In the genomic region with DNA sequence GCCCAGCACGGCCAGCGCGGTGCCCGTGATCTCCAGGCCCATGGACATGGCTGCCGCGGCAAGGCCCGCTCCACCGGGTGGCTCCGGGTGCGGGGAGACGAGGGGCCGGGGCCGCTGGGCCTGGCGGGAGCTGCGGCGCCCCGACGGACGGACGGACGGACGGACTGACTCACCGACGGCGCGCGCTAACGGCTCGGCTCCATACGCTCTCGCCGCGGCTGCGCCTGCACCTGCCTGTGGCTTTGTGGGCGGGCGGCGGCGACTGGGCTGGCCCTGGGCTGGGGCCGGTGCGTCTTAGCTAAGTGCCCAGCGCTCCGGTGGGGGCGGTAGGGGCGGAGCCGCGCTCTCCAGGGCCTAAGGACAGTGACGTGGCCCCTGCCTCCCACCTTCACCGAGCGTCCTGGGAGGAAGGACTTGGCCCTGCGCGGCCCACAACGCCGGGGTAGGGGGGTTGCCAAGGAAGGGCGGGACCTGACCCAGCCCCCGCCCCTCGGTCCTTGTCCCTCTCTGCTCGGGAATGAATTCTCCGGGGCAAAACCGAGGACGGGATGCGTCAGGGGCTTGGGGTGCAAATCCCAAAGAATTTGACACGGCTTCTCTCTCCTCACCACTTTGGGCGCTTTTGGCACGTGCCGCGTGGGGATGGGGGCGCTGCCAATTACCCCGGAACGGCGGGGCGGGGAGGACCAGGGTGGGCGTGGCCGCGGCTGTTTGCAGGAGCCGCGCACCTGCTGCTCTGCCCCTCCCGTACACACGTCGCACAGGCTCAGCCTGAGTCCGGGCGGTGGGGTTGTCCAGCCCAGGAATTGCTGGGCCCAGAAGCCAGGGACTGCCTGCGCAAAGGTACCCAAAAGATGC, we compare ENCODE assay signal across 8 cellular contexts. TPM values are rescaled to one million over a fixed set of nuclear protein-coding genes. Genes with fewer than 3 reads are reported as not detected.
A peak's percentile ranks its signal among the peaks of the same experiment; 100 is the strongest.
DNase-seq lines count a peak whose midpoint lies in the region; ATAC-seq and TF ChIP-seq lines count a peak whose summit lies in the region.

A gene with protein sequence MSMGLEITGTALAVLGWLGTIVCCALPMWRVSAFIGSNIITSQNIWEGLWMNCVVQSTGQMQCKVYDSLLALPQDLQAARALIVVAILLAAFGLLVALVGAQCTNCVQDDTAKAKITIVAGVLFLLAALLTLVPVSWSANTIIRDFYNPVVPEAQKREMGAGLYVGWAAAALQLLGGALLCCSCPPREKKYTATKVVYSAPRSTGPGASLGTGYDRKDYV (minus strand): TSS at position 269 of the 858 bp plus-strand sequence. CDS start 221 bp downstream, at position 48.

- H3K9me3 ChIP-seq in breast epithelium (no peaks in the 10 kb centered on the region), lower lobe of right lung (no peaks in the 10 kb centered on the region), aorta (ENCODE audit: control insufficient read depth, low read length) (no peaks in the 10 kb centered on the region), gastroesophageal sphincter (no peaks in the 10 kb centered on the region)

- H3K4me1 Mint-ChIP-seq in activated CD4-positive, alpha-beta T cell treated with anti-CD3 and anti-CD28 coated beads for 36 hours: peaks cover 8% of the 10 kb centered on the region

- DNase-seq in activated CD4-positive, alpha-beta T cell treated with anti-CD3 and anti-CD28 coated beads for 36 hours: peak; percentile 41
- DNase-seq in activated CD4-positive, alpha-beta T cell treated with anti-CD3 and anti-CD28 coated beads, Interleukin-2, amount 50 U/mL, for 4 hours: no peak
- DNase-seq in NCI-H526 (lab: John Stamatoyannopoulos, UW) (peak; percentile 91 to 97), breast epithelium (ENCODE audit: low spot score in 2 of 2) (peak; percentile 85 to 94), lower lobe of right lung (peak; percentile 93), aorta (peak in 1 of 2 donors; percentile 64)

- no peaks in the 10 kb centered on the region for H3K9me3 Mint-ChIP-seq in activated CD4-positive, alpha-beta T cell treated with anti-CD3 and anti-CD28 coated beads for 36 hours (ENCODE audit: low read depth)

- H3K27me3 ChIP-seq in breast epithelium: peaks cover 0 to 21% of the 10 kb centered on the region in 2 donors
- H3K27me3 ChIP-seq in lower lobe of right lung (ENCODE audit: low read depth): peaks cover 41% of the 10 kb centered on the region
- H3K27me3 ChIP-seq in aorta (ENCODE audit: control insufficient read depth in 1 of 2, insufficient read depth in 2 of 2, low read length in 1 of 2): no peaks in the 10 kb centered on the region
- peaks cover 61% of the 10 kb centered on the region for H3K27me3 ChIP-seq in gastroesophageal sphincter

- POLR2A ChIA-PET in activated CD4-positive, alpha-beta T cell treated with anti-CD3 and anti-CD28 coated beads for 36 hours (lab: Charles Lee): interaction anchor here (0.5 kb wide), 1 partner anchor 97 kb away, joined by 3 read pairs; no protein-coding TSS in a partner anchor

- H3K27ac ChIP-seq in breast epithelium (peak within 1 kb of the TSS; percentile 85 to 94), lower lobe of right lung (peak within 1 kb of the TSS; percentile 81), aorta (ENCODE audit: low read depth in 1 of 2, low read length in 2 of 2) (no peak within 1 kb of the TSS), gastroesophageal sphincter (no peak within 1 kb of the TSS)

- H3K4me1 ChIP-seq in breast epithelium (peaks cover 0 to 2% of the 10 kb centered on the region in 2 donors), lower lobe of right lung (peaks cover 13% of the 10 kb centered on the region), aorta (ENCODE audit: control insufficient read depth in 1 of 2, insufficient read depth in 2 of 2, low read length in 2 of 2) (no peaks in the 10 kb centered on the region), gastroesophageal sphincter (peaks cover 0 to 24% (median 0%) of the 10 kb centered on the region in 3 donors)

- H3K27me3 Mint-ChIP-seq in activated CD4-positive, alpha-beta T cell treated with anti-CD3 and anti-CD28 coated beads for 36 hours: peaks cover 30% of the 10 kb centered on the region

- no peak for TF ChIP-seq CTCF in breast epithelium (IDR thresholded peaks at IDR 0.05)
- TF ChIP-seq CTCF in lower lobe of right lung (IDR thresholded peaks at IDR 0.05): no peak
- TF ChIP-seq CTCF in gastroesophageal sphincter (IDR thresholded peaks at IDR 0.05): no peak

- CTCF ChIA-PET in activated CD4-positive, alpha-beta T cell treated with anti-CD3 and anti-CD28 coated beads for 36 hours (lab: Charles Lee): no interaction called here

- peak within 1 kb of the TSS in 2 of 3 donors; percentile 52 to 67 for H3K4me3 ChIP-seq in breast epithelium
- peak within 1 kb of the TSS; percentile 52 for H3K4me3 ChIP-seq in lower lobe of right lung
- H3K4me3 ChIP-seq in aorta (ENCODE audit: low read length in 2 of 2): peak within 1 kb of the TSS in 1 of 2 donors; percentile 14
- peak within 1 kb of the TSS in 1 of 2 donors; percentile 34 for H3K4me3 ChIP-seq in gastroesophageal sphincter

- no peak within 1 kb of the TSS for H3K27ac Mint-ChIP-seq in activated CD4-positive, alpha-beta T cell treated with anti-CD3 and anti-CD28 coated beads for 36 hours

- intact Hi-C loops in activated CD4-positive, alpha-beta T cell treated with anti-CD3 and anti-CD28 coated beads for 36 hours (cut with DNase I, micrococcal nuclease): no loop called here
- intact Hi-C loops in breast epithelium (cut with DNase I; ENCODE audit: low total_unique reads): no loop called here
- intact Hi-C loops in lower lobe of right lung (cut with DNase I): no loop called here
- intact Hi-C loops in aorta (cut with DNase I): no loop called here

- H3K36me3 ChIP-seq in breast epithelium: no peaks in the 10 kb centered on the region
- no peaks in the 10 kb centered on the region for H3K36me3 ChIP-seq in lower lobe of right lung
- H3K36me3 ChIP-seq in aorta (ENCODE audit: control insufficient read depth in 1 of 2, insufficient read depth in 2 of 2, low read length in 1 of 2): no peaks in the 10 kb centered on the region
- no peaks in the 10 kb centered on the region for H3K36me3 ChIP-seq in gastroesophageal sphincter

- TF ChIP-seq POLR2A in breast epithelium (IDR thresholded peaks at IDR 0.05): peak; percentile 57
- TF ChIP-seq POLR2A in gastroesophageal sphincter (IDR thresholded peaks at IDR 0.05): no peak

- ATAC-seq in activated CD4-positive, alpha-beta T cell treated with anti-CD3 and anti-CD28 coated beads for 36 hours: peak; percentile 51
- ATAC-seq in lower lobe of right lung (peak; percentile 97), aorta (ENCODE audit: low FRiP score) (peak; percentile 68), GM19452 (IDR thresholded peaks at IDR 0.05; ENCODE audit: unreplicated experiment) (no peak), gastroesophageal sphincter (no peak)

- H3K4me3 Mint-ChIP-seq in activated CD4-positive, alpha-beta T cell treated with anti-CD3 and anti-CD28 coated beads for 36 hours: no peak within 1 kb of the TSS

- no peak for TF ChIP-seq EP300 in gastroesophageal sphincter (IDR thresholded peaks at IDR 0.05)

- 1 to 2% methylated on average over 65 to 82 of the region's 82 CpGs for WGBS in aorta, 2 donors
- WGBS in gastroesophageal sphincter (ENCODE audit: low coverage in 1 of 2), 2 donors: no CpG with 5 or more reads among the region's 82 CpGs

- H3K36me3 Mint-ChIP-seq in activated CD4-positive, alpha-beta T cell treated with anti-CD3 and anti-CD28 coated beads for 36 hours (ENCODE audit: low read depth): no peaks in the 10 kb centered on the region

RNA-seq across cellular contexts. Expression of the gene that starts here (rescaled TPM):
- total RNA-seq in activated CD4-positive, alpha-beta T cell treated with anti-CD3 and anti-CD28 coated beads for 36 hours: not detected
- total RNA-seq in breast epithelium: 100 to 1,000 TPM in 1 of 3 donors, 10 to 100 TPM in 1, not detected in 1; 81.6 to 137 TPM
- 12.8 TPM for total RNA-seq in lower lobe of right lung
- total RNA-seq in aorta: not detected
- polyA plus RNA-seq in aorta: 10 to 100 TPM in 1 of 2 donors, 1 to 10 TPM in 1; 1.3 to 17.4 TPM
- 1 to 10 TPM in 1 of 4 donors, not detected in 3; 5.9 TPM for total RNA-seq in gastroesophageal sphincter

Comparison
In these comparisons a context has a peak if more than half of its experiments do, and no peak if none do; other contexts are left out.
1. Peak in DNase-seq and ATAC-seq in activated CD4-positive, alpha-beta T cell treated with anti-CD3 and anti-CD28 coated beads for 36 hours; RNA of the gene not detected or under 1 TPM.
2. ATAC-seq: peak in lower lobe of right lung (2 of 2) and aorta (single experiment); none in GM19452 (single experiment) and gastroesophageal sphincter (single experiment).
3. DNase-seq: peak in NCI-H526 (2 of 2), breast epithelium (2 of 2) and lower lobe of right lung (single experiment); none in activated CD4-positive, alpha-beta T cell treated with anti-CD3 and anti-CD28 coated beads, Interleukin-2, amount 50 U/mL, for 4 hours (0 of 2).
4. H3K27ac ChIP-seq: peak in breast epithelium (2 of 2) and lower lobe of right lung (single experiment); none in aorta (0 of 2) and gastroesophageal sphincter (0 of 4).